ENCODE assay signal across 1 cellular context in genomic region chr14:68282479-68283377, GRCh38.
TF ChIP-seq lines count a peak whose summit lies in the region.

No MANE protein-coding gene starts in this region.

TF ChIP-seq in GM12878, 131 proteins besides CTCF, POLR2A, EP300 and RAD21 (continued from another document):
- no peak for TF ChIP-seq CEBPZ (IDR thresholded peaks at IDR 0.05; ENCODE audit: low read depth, low read length)
- peak; percentile 49 for TF ChIP-seq SMAD5 (IDR thresholded peaks at IDR 0.05; ENCODE audit: low read depth)
- no peak for TF ChIP-seq CHD4 (IDR thresholded peaks at IDR 0.05)
- TF ChIP-seq HDAC6 (IDR thresholded peaks at IDR 0.05; ENCODE audit: unreplicated experiment), result no peak
- TF ChIP-seq POLR2AphosphoS5 (IDR thresholded peaks at IDR 0.05; ENCODE audit: low read length), result no peak; the same call in 1 of the 2 replicates
- 0 out of 2 replicates have a peak, but pooled peaks have one; percentile 24 for TF ChIP-seq NKRF (conservative IDR thresholded peaks at IDR 0.05)
- no peak for TF ChIP-seq ETV6 (conservative IDR thresholded peaks at IDR 0.05 in 1 of 2, IDR thresholded peaks at IDR 0.05 in 1 of 2; ENCODE audit: borderline replicate concordance in 1 of 2, low read depth in 1 of 2)
- no peak; the same call in none of the 2 replicates for TF ChIP-seq EED (IDR thresholded peaks at IDR 0.05; ENCODE audit: low read depth)
- TF ChIP-seq PBX3 (IDR thresholded peaks at IDR 0.05; ENCODE audit: insufficient replicate concordance, low read depth, low read length), result no peak
